ENCODE assay signal across 11 cellular contexts in the genomic region with DNA sequence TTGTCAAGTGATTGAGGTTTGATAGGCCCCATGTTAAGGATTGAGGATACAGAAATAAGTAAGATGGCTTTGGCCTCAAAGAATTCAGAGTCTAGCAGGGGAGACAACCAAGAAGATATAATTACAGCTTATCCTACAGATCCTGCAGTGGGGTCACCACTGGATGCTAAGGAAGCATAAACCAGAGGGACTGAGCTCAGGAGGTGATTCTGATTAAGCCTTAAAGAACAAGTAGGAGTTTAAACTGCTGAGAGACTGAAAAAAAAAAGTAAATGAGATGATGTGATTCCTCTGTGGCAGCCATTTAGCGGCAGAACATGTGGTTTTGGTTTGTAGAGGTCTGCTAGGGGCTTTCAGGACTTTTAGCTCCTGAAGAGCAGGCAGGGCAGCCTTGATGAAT.
"Had no signal": no experiment of that assay in that cellular context is flagged by ENCODE, and none has a peak within 500 bp of the region (broad histone marks: within the 10 kb centered on the region; RNA-seq: fewer than 3 reads in every experiment).

No MANE protein-coding gene starts in this region.

- H3K27me3 ChIP-seq: left lung, tibial nerve, upper lobe of right lung had no signal

- H3K36me3 ChIP-seq: left lung, lower lobe of right lung, tibial nerve, upper lobe of right lung had no signal

- DNase-seq: effector memory CD8-positive, alpha-beta T cell; foreskin keratinocyte; immature natural killer cell; left lung; lower lobe of right lung; natural killer cell; right cardiac atrium; stimulated activated CD4-positive, alpha-beta T cell treated with anti-CD3 and anti-CD28 coated beads, Interleukin-2, amount 100 ng/mL, for 48 hours; stimulated activated naive CD4-positive, alpha-beta T cell treated with Interleukin-2 at 50 U/mL for 16 hours; upper lobe of right lung had no signal

- H3K9me3 ChIP-seq: left lung, lower lobe of right lung, tibial nerve, upper lobe of right lung had no signal

- H3K4me3 ChIP-seq: left lung, lower lobe of right lung, tibial nerve, upper lobe of right lung had no signal

- H3K27ac ChIP-seq: foreskin keratinocyte, left lung, lower lobe of right lung, tibial nerve, upper lobe of right lung had no signal

- H3K4me1 ChIP-seq: foreskin keratinocyte, tibial nerve had no signal
